1 cellular context compared by ENCODE assay signal in the genomic region with DNA sequence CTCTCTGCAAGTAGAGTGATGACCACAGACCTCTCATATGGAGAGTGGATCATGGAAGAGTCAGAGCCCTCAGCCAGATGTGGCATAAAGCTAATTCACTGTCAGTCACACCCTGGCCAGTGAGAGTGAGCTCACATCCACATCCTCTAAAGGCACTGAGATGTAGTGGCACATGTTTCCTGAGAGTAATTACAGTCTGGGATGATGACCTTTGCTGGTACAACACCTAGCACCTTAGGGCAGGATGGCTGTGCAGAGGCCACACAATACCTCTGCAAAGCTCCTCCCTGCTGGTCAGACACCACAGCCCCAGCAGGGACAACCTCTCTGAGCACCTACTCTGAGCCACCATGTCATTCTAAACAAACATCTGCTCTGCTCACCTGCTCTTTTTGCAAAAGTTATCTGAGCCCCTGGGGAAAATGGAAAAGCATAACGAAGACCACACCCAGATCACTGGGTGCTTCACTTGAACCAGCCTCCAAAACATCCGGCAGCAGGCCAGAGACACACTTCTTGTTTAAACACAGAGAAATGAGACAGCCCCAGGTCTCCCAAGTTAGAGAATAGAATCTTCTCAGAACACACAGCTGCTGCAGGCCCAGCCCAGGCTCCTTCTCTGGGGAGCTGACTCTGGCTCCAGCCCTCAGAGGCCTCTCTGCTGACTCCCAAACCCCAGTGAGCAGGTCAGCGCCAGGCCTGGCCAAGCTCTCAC.
A peak's percentile ranks its signal among the peaks of the same experiment; 100 is the strongest.
TF ChIP-seq lines count a peak whose summit lies in the region.

No MANE protein-coding gene starts in this region.

TF ChIP-seq in GM12878, 131 proteins besides CTCF, POLR2A, EP300 and RAD21 (continued from another document):
- TF ChIP-seq, protein P1, sequence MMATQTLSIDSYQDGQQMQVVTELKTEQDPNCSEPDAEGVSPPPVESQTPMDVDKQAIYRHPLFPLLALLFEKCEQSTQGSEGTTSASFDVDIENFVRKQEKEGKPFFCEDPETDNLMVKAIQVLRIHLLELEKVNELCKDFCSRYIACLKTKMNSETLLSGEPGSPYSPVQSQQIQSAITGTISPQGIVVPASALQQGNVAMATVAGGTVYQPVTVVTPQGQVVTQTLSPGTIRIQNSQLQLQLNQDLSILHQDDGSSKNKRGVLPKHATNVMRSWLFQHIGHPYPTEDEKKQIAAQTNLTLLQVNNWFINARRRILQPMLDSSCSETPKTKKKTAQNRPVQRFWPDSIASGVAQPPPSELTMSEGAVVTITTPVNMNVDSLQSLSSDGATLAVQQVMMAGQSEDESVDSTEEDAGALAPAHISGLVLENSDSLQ (IDR thresholded peaks at IDR 0.05), result peak; percentile 28; the same call in 1 of the 2 replicates
